Comparison of ENCODE assay signal across 8 cellular contexts in the genomic region with DNA sequence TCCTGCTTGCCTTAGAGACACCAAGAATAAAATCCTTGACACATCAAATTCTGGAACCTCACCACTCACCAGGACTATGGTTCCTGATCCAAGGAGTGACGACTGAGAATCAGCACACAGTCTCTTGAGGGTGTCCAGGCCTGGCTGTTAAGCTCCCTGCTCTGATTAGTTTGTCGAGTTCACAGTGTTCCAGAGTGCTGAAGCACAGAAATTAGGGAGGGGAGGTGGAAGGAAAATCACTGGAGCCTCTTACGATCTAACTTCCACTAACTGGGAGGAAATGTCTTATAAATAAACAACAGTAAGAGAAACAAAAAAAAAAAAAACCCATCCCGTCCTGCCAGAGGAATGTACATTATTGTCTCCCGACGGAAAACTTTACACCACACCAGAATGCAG.
DNase-seq lines count a peak whose midpoint lies in the region; ATAC-seq, FAIRE-seq and TF ChIP-seq lines count a peak whose summit lies in the region.

No MANE protein-coding gene starts in this region.

- H3K4me3 Mint-ChIP-seq in type B pancreatic cell: no peak overlapping the region
- no peak overlapping the region for H3K4me3 Mint-ChIP-seq in activated CD8-positive, alpha-beta T cell treated with anti-CD3 and anti-CD28 coated beads for 36 hours

- no peaks in the 10 kb centered on the region for H3K36me3 Mint-ChIP-seq in type B pancreatic cell
- H3K36me3 Mint-ChIP-seq in activated CD8-positive, alpha-beta T cell treated with anti-CD3 and anti-CD28 coated beads for 36 hours (ENCODE audit: low read depth): peaks cover 8% of the 10 kb centered on the region

- H3K27me3 Mint-ChIP-seq in type B pancreatic cell: no peaks in the 10 kb centered on the region
- H3K27me3 Mint-ChIP-seq in activated CD8-positive, alpha-beta T cell treated with anti-CD3 and anti-CD28 coated beads for 36 hours: no peaks in the 10 kb centered on the region

- H3K9me3 ChIP-seq in mesodermal cell (ENCODE audit: control insufficient read depth, low read length): no peaks in the 10 kb centered on the region

- DNase-seq in LHCN-M2 (ENCODE audit: low read depth): peak; percentile 70
- DNase-seq in type B pancreatic cell (ENCODE audit: extremely low spot score, unreplicated experiment): no peak
- no peak for DNase-seq in activated CD8-positive, alpha-beta T cell treated with anti-CD3 and anti-CD28 coated beads for 36 hours
- no peak for DNase-seq in NCI-H510A treated with DMSO at 0.1 percent for 48 hours (lab: John Stamatoyannopoulos, UW)
- no peak for DNase-seq in cortex of kidney (lab: John Stamatoyannopoulos, UW)
- no peak for DNase-seq in erythroblast (lab: John Stamatoyannopoulos, UW)

- peak overlapping the region; percentile 12 for H3K4me3 ChIP-seq in mesodermal cell (ENCODE audit: extremely low read depth, insufficient read depth, low read length, poor library complexity, severe bottlenecking)

- POLR2A ChIA-PET in activated CD8-positive, alpha-beta T cell treated with anti-CD3 and anti-CD28 coated beads for 36 hours (lab: Charles Lee): interaction anchor here (0.5 kb wide), 1 partner anchor 410 kb away, joined by 4 read pairs; no protein-coding TSS in a partner anchor

- TF ChIP-seq CTCF in type B pancreatic cell (conservative IDR thresholded peaks at IDR 0.05): no peak
- no peak for TF ChIP-seq CTCF in activated CD8-positive, alpha-beta T cell treated with anti-CD3 and anti-CD28 coated beads for 36 hours (IDR thresholded peaks at IDR 0.05)

- peaks cover 32% of the 10 kb centered on the region for H3K4me1 ChIP-seq in mesodermal cell (ENCODE audit: control insufficient read depth, insufficient read depth, low read length, poor library complexity, severe bottlenecking)

- peak overlapping the region; percentile 99 for H3K27ac ChIP-seq in mesodermal cell (ENCODE audit: low read depth, low read length, severe bottlenecking)

- FAIRE-seq in endometrium (lab: Jason Lieb, UNC): peak; percentile 82

- CTCF ChIA-PET in activated CD8-positive, alpha-beta T cell treated with anti-CD3 and anti-CD28 coated beads for 36 hours (lab: Charles Lee): no interaction called here

- no peaks in the 10 kb centered on the region for H3K36me3 ChIP-seq in mesodermal cell (ENCODE audit: control insufficient read depth, insufficient read depth, low read length)

- ATAC-seq in activated CD8-positive, alpha-beta T cell treated with anti-CD3 and anti-CD28 coated beads for 36 hours: no peak

- WGBS in mesodermal cell (ENCODE audit: insufficient coverage in 2 of 2), 2 experiments: 80 to 86% methylated on average over 1 of the region's 6 CpGs

- no peaks in the 10 kb centered on the region for H3K9me3 Mint-ChIP-seq in type B pancreatic cell
- no peaks in the 10 kb centered on the region for H3K9me3 Mint-ChIP-seq in activated CD8-positive, alpha-beta T cell treated with anti-CD3 and anti-CD28 coated beads for 36 hours

- H3K4me1 Mint-ChIP-seq in type B pancreatic cell (ENCODE audit: unreplicated experiment): peaks cover 35% of the 10 kb centered on the region
- peaks cover 28% of the 10 kb centered on the region for H3K4me1 Mint-ChIP-seq in activated CD8-positive, alpha-beta T cell treated with anti-CD3 and anti-CD28 coated beads for 36 hours (ENCODE audit: low read depth)

- TF ChIP-seq POLR2A in erythroblast (IDR thresholded peaks at IDR 0.05; ENCODE audit: low read length): no peak

- H3K27ac Mint-ChIP-seq in type B pancreatic cell: peak overlapping the region; percentile 39
- no peak overlapping the region for H3K27ac Mint-ChIP-seq in activated CD8-positive, alpha-beta T cell treated with anti-CD3 and anti-CD28 coated beads for 36 hours

- intact Hi-C loops in activated CD8-positive, alpha-beta T cell treated with anti-CD3 and anti-CD28 coated beads for 36 hours (cut with micrococcal nuclease): no loop called here
